ENCODE assay signal across 9 cellular contexts in genomic region chr12:6684609-6685008, GRCh38. TPM values are rescaled to one million over a fixed set of nuclear protein-coding genes. Genes with fewer than 3 reads are reported as not detected.
A peak's percentile ranks its signal among the peaks of the same experiment; 100 is the strongest.
DNase-seq lines count a peak whose midpoint lies in the region; ATAC-seq and TF ChIP-seq lines count a peak whose summit lies in the region.
"Had no signal": no experiment of that assay in that cellular context is flagged by ENCODE, and none has a peak within 500 bp of the region (broad histone marks: within the 10 kb centered on the region; RNA-seq: fewer than 3 reads in every experiment).

No MANE protein-coding gene starts in this region.

- DNase-seq in COLO829 (ENCODE audit: low spot score) (peak; percentile 47), HFF-Myc (ENCODE audit: extremely low read depth, low read depth) (no peak), RKO (ENCODE audit: low spot score) (peak; percentile 58), mammary epithelial cell (no peak), natural killer cell (no peak), GOT3 (lab: John Stamatoyannopoulos, UW) (no peak)

- 60% methylated on average over 6 of the region's 6 CpGs for WGBS in mammary epithelial cell (ENCODE audit: low coverage, missing lambda C conversion rate)

- no peak overlapping the region for H3K4me2 ChIP-seq in mammary epithelial cell (ENCODE audit: insufficient read depth, low read depth, low read length)

- intact Hi-C loops in mammary epithelial cell (cut with micrococcal nuclease) (loop anchor here (5.0 kb wide), 1 partner anchor 83 kb away; the partner anchor contains the start of gene PTMS), natural killer cell (cut with micrococcal nuclease) (loop anchor here (1.0 to 10.0 kb wide), 3 partner anchors 67 to 190 kb away; partner anchors contain the start of genes MRPL51, NCAPD2 and NOP2)

- H3K36me3 Mint-ChIP-seq in natural killer cell = no peaks in the 10 kb centered on the region

- dilution Hi-C loops in mammary epithelial cell (cut with HindIII; ENCODE audit: low sequenced_read_pairs) = no loop called here

- H3K9ac ChIP-seq in mammary epithelial cell (ENCODE audit: insufficient read depth, low read length) = no peak overlapping the region

- H3K27ac ChIP-seq in mammary epithelial cell (ENCODE audit: insufficient read depth, low read depth, low read length) = no peak overlapping the region
- H3K27ac ChIP-seq: SJSA1 had no signal

- peaks cover 93% of the 10 kb centered on the region for H3K79me2 ChIP-seq in mammary epithelial cell (ENCODE audit: insufficient read depth, low read length)

- H3K9me3 Mint-ChIP-seq in natural killer cell = no peaks in the 10 kb centered on the region

- BruUV-seq in mammary epithelial cell (replicated peaks; lab: Mats Ljungman, UMichigan) = no TSS peak

- TF ChIP-seq CTCF in HFF-Myc (IDR thresholded peaks at IDR 0.05; ENCODE audit: low read depth, low read length, missing control alignments) (peak; percentile 62), mammary epithelial cell (conservative IDR thresholded peaks at IDR 0.05 in 1 of 2, IDR thresholded peaks at IDR 0.05 in 1 of 2; ENCODE audit: extremely low read depth in 1 of 2, insufficient read depth in 1 of 2, low read depth in 1 of 2, low read length in 2 of 2) (peak; percentile 39 to 57), natural killer cell (IDR thresholded peaks at IDR 0.05) (peak; percentile 57)

- H4K20me1 ChIP-seq in mammary epithelial cell (ENCODE audit: insufficient read depth, low read length) = no peaks in the 10 kb centered on the region

- H3K4me1 ChIP-seq in mammary epithelial cell (ENCODE audit: insufficient read depth, low read length) = peaks cover 3% of the 10 kb centered on the region

- no peaks in the 10 kb centered on the region for H3K9me3 ChIP-seq in mammary epithelial cell (replicated peaks; ENCODE audit: insufficient read depth, low read length)
- H3K9me3 ChIP-seq: SJSA1 had no signal

- H3K4me3 Mint-ChIP-seq in natural killer cell = no peak overlapping the region

- no peak overlapping the region for H3K4me3 ChIP-seq in HFF-Myc (replicated peaks; ENCODE audit: low read depth, low read length)
- no peak overlapping the region for H3K4me3 ChIP-seq in mammary epithelial cell (replicated peaks in 1 of 3; ENCODE audit: insufficient read depth in 1 of 3, low read depth in 2 of 3, low read length in 3 of 3)
- H3K4me3 ChIP-seq: SJSA1 had no signal

- no peaks in the 10 kb centered on the region for H3K27me3 Mint-ChIP-seq in natural killer cell (ENCODE audit: low read depth in 2 of 2)

- no peak for ATAC-seq in natural killer cell
- no peak for ATAC-seq in GM19023 (IDR thresholded peaks at IDR 0.05; ENCODE audit: unreplicated experiment)
- ATAC-seq in HG03095 (IDR thresholded peaks at IDR 0.05; ENCODE audit: unreplicated experiment) = no peak

- H2AFZ ChIP-seq in mammary epithelial cell (ENCODE audit: low read depth, low read length) = no peak overlapping the region

- peaks cover 34 to 56% of the 10 kb centered on the region in 2 donors for H3K4me1 Mint-ChIP-seq in natural killer cell

- H3K27me3 ChIP-seq in mammary epithelial cell (ENCODE audit: insufficient read depth, low read length) = no peaks in the 10 kb centered on the region
- H3K27me3 ChIP-seq: SJSA1 had no signal

- H3K36me3 ChIP-seq in mammary epithelial cell (ENCODE audit: insufficient read depth, low read length) = no peaks in the 10 kb centered on the region

- CTCF ChIA-PET in mammary epithelial cell (lab: Charles Lee; ENCODE audit: low non-redundant PET) = no interaction called here

- in situ Hi-C loops in mammary epithelial cell (cut with MboI; ENCODE audit: low sequenced_read_pairs in 2 of 2) = no loop called here

- peak overlapping the region; percentile 49 to 51 for H3K27ac Mint-ChIP-seq in natural killer cell

RNA-seq across cellular contexts. Expression of gene ZNF384, which starts 4.6 kb away (rescaled TPM):
- 10 to 100 TPM; 12.8 to 45.0 TPM for total RNA-seq in mammary epithelial cell
- polyA plus RNA-seq in mammary epithelial cell = 40.9 TPM
- polyA minus RNA-seq in mammary epithelial cell = 20.6 TPM
- 100 to 1,000 TPM in 2 of 3 donors, 10 to 100 TPM in 1; 95.1 to 101 (median 100) TPM for total RNA-seq in natural killer cell

RNA-seq across cellular contexts. Expression of gene PIANP, which starts 16.0 kb away (rescaled TPM):
- total RNA-seq in mammary epithelial cell (not detected), natural killer cell (not detected)
- polyA plus RNA-seq in mammary epithelial cell = not detected
- not detected for polyA minus RNA-seq in mammary epithelial cell
- total RNA-seq: SJSA1 had no signal

RNA-seq across cellular contexts. Expression of gene ING4, which starts 21.7 kb away (rescaled TPM):
- total RNA-seq in mammary epithelial cell (10 to 100 TPM; 14.8 to 34.8 TPM), natural killer cell (10 to 100 TPM; 29.9 to 40.9 (median 30.2) TPM)
- polyA plus RNA-seq in mammary epithelial cell = 20.3 TPM
- 40.3 TPM for polyA minus RNA-seq in mammary epithelial cell

RNA-seq across cellular contexts. Expression of gene ACRBP, which starts 37.4 kb away (rescaled TPM):
- total RNA-seq in mammary epithelial cell (not detected), natural killer cell (10 to 100 TPM in 1 of 3 donors, 1 to 10 TPM in 2; 2.1 to 12.2 (median 4.7) TPM)
- polyA plus RNA-seq in mammary epithelial cell = not detected
- not detected for polyA minus RNA-seq in mammary epithelial cell
- total RNA-seq: SJSA1 had no signal

RNA-seq across cellular contexts. Expression of gene COPS7A, which starts 39.2 kb away (rescaled TPM):
- total RNA-seq in mammary epithelial cell (10 to 100 TPM; 54.2 to 57.2 TPM), natural killer cell (10 to 100 TPM; 23.5 to 29.8 (median 28.9) TPM)
- 96.9 TPM for polyA plus RNA-seq in mammary epithelial cell
- 48.0 TPM for polyA minus RNA-seq in mammary epithelial cell

Comparison
In these comparisons a context has a peak if more than half of its experiments do, and no peak if none do; other contexts are left out.
1. DNase-seq: peak in COLO829 (single experiment) and RKO (single experiment); none in HFF-Myc (single experiment), mammary epithelial cell (single experiment), natural killer cell (single experiment) and GOT3 (single experiment).
2. Peak in every context shown above with its lines, with median percentiles within 50 percentile points of each other: CTCF ChIP-seq.